ENCODE assay signal across 1 cellular context in the genomic region with DNA sequence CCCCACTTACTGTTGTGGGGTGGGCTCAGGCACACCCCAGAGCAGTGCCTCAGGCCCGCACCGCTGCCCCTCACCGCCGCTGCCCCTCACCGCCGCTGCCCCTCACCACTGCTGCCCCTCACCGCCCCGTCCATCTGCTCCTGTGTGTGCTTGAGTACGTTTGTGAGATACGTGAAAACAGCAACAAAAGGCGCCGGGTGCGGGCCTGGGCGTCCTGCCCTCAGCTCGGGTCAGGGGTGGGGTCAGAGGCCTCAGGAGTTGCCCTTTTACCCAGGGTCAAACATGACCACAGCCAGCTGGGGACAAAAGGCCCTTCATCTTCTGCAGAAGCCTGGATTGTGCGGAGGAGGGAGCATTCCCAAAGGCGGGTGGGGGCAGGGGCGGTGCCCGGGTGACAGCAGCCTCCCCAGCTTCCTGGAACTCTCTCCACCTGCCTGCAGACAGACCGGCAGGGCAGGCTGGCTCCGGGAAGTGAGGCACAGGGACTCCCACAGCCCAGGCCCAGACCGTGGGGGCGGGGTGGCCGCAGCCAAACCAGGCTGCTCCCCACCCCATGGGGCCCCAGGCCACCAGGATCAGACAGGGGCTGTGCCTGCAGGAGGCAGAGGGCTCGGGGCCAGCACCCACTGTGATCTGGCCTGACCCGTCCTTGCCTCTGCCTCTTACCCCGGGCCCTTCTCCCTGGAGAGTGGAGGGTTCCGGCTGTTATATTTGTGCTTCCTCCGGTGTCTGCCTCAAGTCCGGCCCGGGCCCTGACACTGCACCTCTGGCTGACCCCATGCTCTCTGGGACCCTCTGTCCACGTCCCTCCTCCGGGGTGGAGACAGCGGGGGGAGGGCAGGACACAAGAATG.
TF ChIP-seq lines count a peak whose summit lies in the region.

No MANE protein-coding gene starts in this region.

TF ChIP-seq in SK-N-SH treated with all-trans-retinoic acid at 6 μM for 48 hours, 23 proteins besides CTCF, POLR2A, EP300 and RAD21 (continued from another document):
- TF ChIP-seq, protein P1, sequence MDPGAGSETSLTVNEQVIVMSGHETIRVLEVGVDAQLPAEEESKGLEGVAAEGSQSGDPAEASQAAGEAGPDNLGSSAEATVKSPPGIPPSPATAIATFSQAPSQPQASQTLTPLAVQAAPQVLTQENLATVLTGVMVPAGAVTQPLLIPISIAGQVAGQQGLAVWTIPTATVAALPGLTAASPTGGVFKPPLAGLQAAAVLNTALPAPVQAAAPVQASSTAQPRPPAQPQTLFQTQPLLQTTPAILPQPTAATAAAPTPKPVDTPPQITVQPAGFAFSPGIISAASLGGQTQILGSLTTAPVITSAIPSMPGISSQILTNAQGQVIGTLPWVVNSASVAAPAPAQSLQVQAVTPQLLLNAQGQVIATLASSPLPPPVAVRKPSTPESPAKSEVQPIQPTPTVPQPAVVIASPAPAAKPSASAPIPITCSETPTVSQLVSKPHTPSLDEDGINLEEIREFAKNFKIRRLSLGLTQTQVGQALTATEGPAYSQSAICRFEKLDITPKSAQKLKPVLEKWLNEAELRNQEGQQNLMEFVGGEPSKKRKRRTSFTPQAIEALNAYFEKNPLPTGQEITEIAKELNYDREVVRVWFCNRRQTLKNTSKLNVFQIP (CRISPR knock-in tag; IDR thresholded peaks at IDR 0.05; ENCODE audit: borderline replicate concordance, low read depth), result no peak
- TF ChIP-seq, protein P2, sequence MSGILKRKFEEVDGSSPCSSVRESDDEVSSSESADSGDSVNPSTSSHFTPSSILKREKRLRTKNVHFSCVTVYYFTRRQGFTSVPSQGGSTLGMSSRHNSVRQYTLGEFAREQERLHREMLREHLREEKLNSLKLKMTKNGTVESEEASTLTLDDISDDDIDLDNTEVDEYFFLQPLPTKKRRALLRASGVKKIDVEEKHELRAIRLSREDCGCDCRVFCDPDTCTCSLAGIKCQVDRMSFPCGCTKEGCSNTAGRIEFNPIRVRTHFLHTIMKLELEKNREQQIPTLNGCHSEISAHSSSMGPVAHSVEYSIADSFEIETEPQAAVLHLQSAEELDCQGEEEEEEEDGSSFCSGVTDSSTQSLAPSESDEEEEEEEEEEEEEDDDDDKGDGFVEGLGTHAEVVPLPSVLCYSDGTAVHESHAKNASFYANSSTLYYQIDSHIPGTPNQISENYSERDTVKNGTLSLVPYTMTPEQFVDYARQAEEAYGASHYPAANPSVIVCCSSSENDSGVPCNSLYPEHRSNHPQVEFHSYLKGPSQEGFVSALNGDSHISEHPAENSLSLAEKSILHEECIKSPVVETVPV (CRISPR knock-in tag; IDR thresholded peaks at IDR 0.05), result no peak
- no peak for TF ChIP-seq PPARA (CRISPR knock-in tag; IDR thresholded peaks at IDR 0.05; ENCODE audit: borderline replicate concordance)
- TF ChIP-seq ZNF8 (CRISPR knock-in tag; IDR thresholded peaks at IDR 0.05), result no peak
- no peak for TF ChIP-seq ISL1 (CRISPR knock-in tag; IDR thresholded peaks at IDR 0.05)
- TF ChIP-seq ZFP3 (CRISPR knock-in tag; IDR thresholded peaks at IDR 0.05), result no peak
- TF ChIP-seq, protein P3, sequence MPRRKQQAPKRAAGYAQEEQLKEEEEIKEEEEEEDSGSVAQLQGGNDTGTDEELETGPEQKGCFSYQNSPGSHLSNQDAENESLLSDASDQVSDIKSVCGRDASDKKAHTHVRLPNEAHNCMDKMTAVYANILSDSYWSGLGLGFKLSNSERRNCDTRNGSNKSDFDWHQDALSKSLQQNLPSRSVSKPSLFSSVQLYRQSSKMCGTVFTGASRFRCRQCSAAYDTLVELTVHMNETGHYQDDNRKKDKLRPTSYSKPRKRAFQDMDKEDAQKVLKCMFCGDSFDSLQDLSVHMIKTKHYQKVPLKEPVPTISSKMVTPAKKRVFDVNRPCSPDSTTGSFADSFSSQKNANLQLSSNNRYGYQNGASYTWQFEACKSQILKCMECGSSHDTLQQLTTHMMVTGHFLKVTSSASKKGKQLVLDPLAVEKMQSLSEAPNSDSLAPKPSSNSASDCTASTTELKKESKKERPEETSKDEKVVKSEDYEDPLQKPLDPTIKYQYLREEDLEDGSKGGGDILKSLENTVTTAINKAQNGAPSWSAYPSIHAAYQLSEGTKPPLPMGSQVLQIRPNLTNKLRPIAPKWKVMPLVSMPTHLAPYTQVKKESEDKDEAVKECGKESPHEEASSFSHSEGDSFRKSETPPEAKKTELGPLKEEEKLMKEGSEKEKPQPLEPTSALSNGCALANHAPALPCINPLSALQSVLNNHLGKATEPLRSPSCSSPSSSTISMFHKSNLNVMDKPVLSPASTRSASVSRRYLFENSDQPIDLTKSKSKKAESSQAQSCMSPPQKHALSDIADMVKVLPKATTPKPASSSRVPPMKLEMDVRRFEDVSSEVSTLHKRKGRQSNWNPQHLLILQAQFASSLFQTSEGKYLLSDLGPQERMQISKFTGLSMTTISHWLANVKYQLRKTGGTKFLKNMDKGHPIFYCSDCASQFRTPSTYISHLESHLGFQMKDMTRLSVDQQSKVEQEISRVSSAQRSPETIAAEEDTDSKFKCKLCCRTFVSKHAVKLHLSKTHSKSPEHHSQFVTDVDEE (CRISPR knock-in tag; IDR thresholded peaks at IDR 0.05), result no peak
- no peak for TF ChIP-seq ZC3H10 (CRISPR knock-in tag; IDR thresholded peaks at IDR 0.05)
- TF ChIP-seq CSDC2 (CRISPR knock-in tag; IDR thresholded peaks at IDR 0.05), result no peak
- no peak for TF ChIP-seq BACH2 (CRISPR knock-in tag; IDR thresholded peaks at IDR 0.05; ENCODE audit: borderline replicate concordance)
- TF ChIP-seq ESRRG (CRISPR knock-in tag; IDR thresholded peaks at IDR 0.05), result no peak
- no peak for TF ChIP-seq TCF4 (CRISPR knock-in tag; IDR thresholded peaks at IDR 0.05; ENCODE audit: borderline replicate concordance)
- TF ChIP-seq ZNF70 (CRISPR knock-in tag; IDR thresholded peaks at IDR 0.05), result no peak
- no peak for TF ChIP-seq TOX (CRISPR knock-in tag; IDR thresholded peaks at IDR 0.05; ENCODE audit: borderline replicate concordance)
- TF ChIP-seq RARB (CRISPR knock-in tag; IDR thresholded peaks at IDR 0.05), result no peak
- TF ChIP-seq ARNTL (CRISPR knock-in tag; IDR thresholded peaks at IDR 0.05; ENCODE audit: borderline replicate concordance, low read depth), result no peak
- TF ChIP-seq ZFP30 (CRISPR knock-in tag; IDR thresholded peaks at IDR 0.05), result no peak
